14 cellular contexts compared by ENCODE assay signal in the genomic region with DNA sequence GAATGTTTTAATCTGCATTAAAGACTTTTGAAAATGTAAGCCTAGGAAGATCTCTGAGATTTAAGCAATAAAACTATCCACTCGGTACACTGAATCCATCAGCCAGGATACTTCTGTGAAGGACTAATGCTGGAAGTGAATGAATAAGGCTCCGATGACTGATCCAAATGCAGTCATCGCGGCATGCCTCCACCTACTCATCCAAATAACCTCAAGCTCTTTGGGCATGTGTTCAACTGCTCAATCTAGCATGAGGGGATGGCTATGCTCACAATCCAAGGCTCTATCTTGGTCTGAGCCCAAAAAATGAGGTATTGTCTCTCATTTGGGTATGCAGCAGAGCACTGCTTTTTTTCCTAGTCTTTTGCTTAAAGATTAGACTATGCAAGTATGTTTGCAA. TPM values are rescaled to one million over a fixed set of nuclear protein-coding genes. Genes with fewer than 3 reads are reported as not detected.
DNase-seq lines count a peak whose midpoint lies in the region; ATAC-seq and TF ChIP-seq lines count a peak whose summit lies in the region.
"Had no signal": no experiment of that assay in that cellular context is flagged by ENCODE, and none has a peak within 500 bp of the region (broad histone marks: within the 10 kb centered on the region; RNA-seq: fewer than 3 reads in every experiment).

No MANE protein-coding gene starts in this region.

- peaks cover 7 to 23% (median 23%) of the 10 kb centered on the region in 3 donors for H3K4me1 ChIP-seq in skeletal muscle tissue (ENCODE audit: control insufficient read depth in 3 of 3, insufficient read depth in 3 of 3, low read length in 3 of 3)

- no peak overlapping the region for H3K4me3 Mint-ChIP-seq in activated CD8-positive, alpha-beta T cell treated with anti-CD3 and anti-CD28 coated beads for 36 hours
- H3K4me3 Mint-ChIP-seq in activated CD8-positive, alpha-beta T cell treated with anti-CD3 and anti-CD28 coated beads, Interleukin-2, amount 10 ng/mL, durations not matched to agents 7 days and 5 days, result no peak overlapping the region
- H3K4me3 Mint-ChIP-seq: activated T-cell treated with anti-CD3 and anti-CD28 coated beads, Interleukin-2, amount 50 U/mL, for 72 hours; dendritic cell treated with granulocyte-macrophage colony-stimulating factor and Interleukin-4, amounts not matched to agents 40 ng/mL and 50 ng/mL, for 4 days; WTC11 had no signal

- H3K9ac ChIP-seq in skeletal muscle tissue (ENCODE audit: low read depth in 1 of 3, low read length in 3 of 3), result no peak overlapping the region

- POLR2A ChIA-PET in activated CD8-positive, alpha-beta T cell treated with anti-CD3 and anti-CD28 coated beads for 36 hours (lab: Charles Lee), result interaction anchor here (2.0 kb wide), 1 partner anchor 18 kb away, joined by 5 read pairs; no protein-coding TSS in a partner anchor
- POLR2A ChIA-PET in activated CD8-positive, alpha-beta T cell treated with anti-CD3 and anti-CD28 coated beads, Interleukin-2, amount 10 ng/mL, durations not matched to agents 7 days and 5 days (lab: Charles Lee), result no interaction called here

- H3K4me3 ChIP-seq in skeletal muscle tissue (ENCODE audit: low read length in 3 of 3), result peak overlapping the region in 1 of 3 donors; percentile 10
- H3K4me3 ChIP-seq: spleen had no signal

- peaks cover 48% of the 10 kb centered on the region for H3K4me1 Mint-ChIP-seq in activated CD8-positive, alpha-beta T cell treated with anti-CD3 and anti-CD28 coated beads for 36 hours (ENCODE audit: low read depth)
- peaks cover 7% of the 10 kb centered on the region for H3K4me1 Mint-ChIP-seq in activated CD8-positive, alpha-beta T cell treated with anti-CD3 and anti-CD28 coated beads, Interleukin-2, amount 10 ng/mL, durations not matched to agents 7 days and 5 days (ENCODE audit: low read depth)

- ATAC-seq in activated CD8-positive, alpha-beta T cell treated with anti-CD3 and anti-CD28 coated beads for 36 hours, result no peak
- no peak for ATAC-seq in activated CD8-positive, alpha-beta T cell treated with anti-CD3 and anti-CD28 coated beads, Interleukin-2, amount 10 ng/mL, durations not matched to agents 7 days and 5 days
- ATAC-seq: WTC11 had no signal

- CTCF ChIA-PET in activated CD8-positive, alpha-beta T cell treated with anti-CD3 and anti-CD28 coated beads for 36 hours (lab: Charles Lee), result interaction anchor here (1.3 kb wide), 1 partner anchor 18 kb away, joined by 4 read pairs; no protein-coding TSS in a partner anchor
- CTCF ChIA-PET in activated CD8-positive, alpha-beta T cell treated with anti-CD3 and anti-CD28 coated beads, Interleukin-2, amount 10 ng/mL, durations not matched to agents 7 days and 5 days (lab: Charles Lee), result interaction anchor here (1.5 kb wide), 1 partner anchor 18 kb away, joined by 4 read pairs; no protein-coding TSS in a partner anchor

- no peaks in the 10 kb centered on the region for H3K27me3 ChIP-seq in skeletal muscle tissue (ENCODE audit: control insufficient read depth in 3 of 3, insufficient read depth in 3 of 3, low read length in 3 of 3)
- H3K27me3 ChIP-seq: spleen had no signal

- H3K27me3 Mint-ChIP-seq in activated CD8-positive, alpha-beta T cell treated with anti-CD3 and anti-CD28 coated beads for 36 hours, result no peaks in the 10 kb centered on the region
- H3K27me3 Mint-ChIP-seq in activated CD8-positive, alpha-beta T cell treated with anti-CD3 and anti-CD28 coated beads, Interleukin-2, amount 10 ng/mL, durations not matched to agents 7 days and 5 days (ENCODE audit: low read depth), result no peaks in the 10 kb centered on the region
- H3K27me3 Mint-ChIP-seq: dendritic cell treated with granulocyte-macrophage colony-stimulating factor and Interleukin-4, amounts not matched to agents 40 ng/mL and 50 ng/mL, for 4 days had no signal

- intact Hi-C loops in activated CD8-positive, alpha-beta T cell treated with anti-CD3 and anti-CD28 coated beads for 36 hours (cut with micrococcal nuclease), result no loop called here

- H3K36me3 ChIP-seq in skeletal muscle tissue (ENCODE audit: control insufficient read depth in 3 of 3, insufficient read depth in 3 of 3, low read length in 3 of 3), result no peaks in the 10 kb centered on the region
- H3K36me3 ChIP-seq: spleen had no signal

- H3K9me3 ChIP-seq in skeletal muscle tissue (ENCODE audit: control insufficient read depth in 3 of 3, low read length in 3 of 3), result no peaks in the 10 kb centered on the region
- H3K9me3 ChIP-seq: spleen had no signal

- H3K9me3 Mint-ChIP-seq in activated CD8-positive, alpha-beta T cell treated with anti-CD3 and anti-CD28 coated beads for 36 hours, result peaks cover 3% of the 10 kb centered on the region
- H3K9me3 Mint-ChIP-seq in activated CD8-positive, alpha-beta T cell treated with anti-CD3 and anti-CD28 coated beads, Interleukin-2, amount 10 ng/mL, durations not matched to agents 7 days and 5 days (ENCODE audit: insufficient read depth), result peaks cover 4% of the 10 kb centered on the region
- H3K9me3 Mint-ChIP-seq: activated T-cell treated with anti-CD3 and anti-CD28 coated beads, Interleukin-2, amount 50 U/mL, for 72 hours; dendritic cell treated with granulocyte-macrophage colony-stimulating factor and Interleukin-4, amounts not matched to agents 40 ng/mL and 50 ng/mL, for 4 days; WTC11 had no signal

- peak overlapping the region; percentile 67 for H3K27ac Mint-ChIP-seq in activated CD8-positive, alpha-beta T cell treated with anti-CD3 and anti-CD28 coated beads for 36 hours
- no peak overlapping the region for H3K27ac Mint-ChIP-seq in activated CD8-positive, alpha-beta T cell treated with anti-CD3 and anti-CD28 coated beads, Interleukin-2, amount 10 ng/mL, durations not matched to agents 7 days and 5 days
- H3K27ac Mint-ChIP-seq: activated T-cell treated with anti-CD3 and anti-CD28 coated beads, Interleukin-2, amount 50 U/mL, for 72 hours; dendritic cell treated with granulocyte-macrophage colony-stimulating factor and Interleukin-4, amounts not matched to agents 40 ng/mL and 50 ng/mL, for 4 days; WTC11 had no signal

- no peak for DNase-seq in activated CD8-positive, alpha-beta T cell treated with anti-CD3 and anti-CD28 coated beads for 36 hours
- DNase-seq in activated CD8-positive, alpha-beta T cell treated with anti-CD3 and anti-CD28 coated beads, Interleukin-2, amount 10 ng/mL, durations not matched to agents 7 days and 5 days, result no peak
- DNase-seq in RPMI7951 (ENCODE audit: low read depth) (peak; percentile 94), fibroblast of gingiva (ENCODE audit: low read depth) (peak; percentile 45), activated gamma-delta T cell (lab: John Stamatoyannopoulos, UW) (no peak), NCI-H1436 treated with DMSO at 0.1 percent for 48 hours (lab: John Stamatoyannopoulos, UW) (no peak)
- DNase-seq in activated effector memory CD4-positive, alpha-beta T cell treated with anti-CD3 and anti-CD28 coated beads, Interleukin-2, amount 50 U/mL, for 16 hours, result no peak
- DNase-seq: activated T-cell treated with anti-CD3 and anti-CD28 coated beads, Interleukin-2, amount 50 U/mL, for 72 hours; KBM-7; spleen had no signal

- H3K27ac ChIP-seq in skeletal muscle tissue (ENCODE audit: low read depth, low read length), result peak overlapping the region; percentile 72
- H3K27ac ChIP-seq: 22Rv1, spleen had no signal

- peaks cover 4% of the 10 kb centered on the region for H3K36me3 Mint-ChIP-seq in activated CD8-positive, alpha-beta T cell treated with anti-CD3 and anti-CD28 coated beads for 36 hours (ENCODE audit: low read depth)
- no peaks in the 10 kb centered on the region for H3K36me3 Mint-ChIP-seq in activated CD8-positive, alpha-beta T cell treated with anti-CD3 and anti-CD28 coated beads, Interleukin-2, amount 10 ng/mL, durations not matched to agents 7 days and 5 days (ENCODE audit: low read depth)
- H3K36me3 Mint-ChIP-seq: WTC11 had no signal

- TF ChIP-seq CTCF in activated CD8-positive, alpha-beta T cell treated with anti-CD3 and anti-CD28 coated beads for 36 hours (IDR thresholded peaks at IDR 0.05), result no peak

RNA-seq across cellular contexts. Expression of gene MARCHF3, which starts 19.2 kb away (rescaled TPM):
- total RNA-seq in activated CD8-positive, alpha-beta T cell treated with anti-CD3 and anti-CD28 coated beads for 36 hours, result 1 to 10 TPM; 6.1 TPM
- 1 to 10 TPM; 2.0 to 2.4 TPM for total RNA-seq in activated CD8-positive, alpha-beta T cell treated with anti-CD3 and anti-CD28 coated beads, Interleukin-2, amount 10 ng/mL, durations not matched to agents 7 days and 5 days
- 7.8 and 11.5 TPM in 2 replicates for total RNA-seq in RPMI7951 (2014; rRNA removed; shearing (Covaris generic))
- 18.8 TPM for total RNA-seq in skeletal muscle tissue

Comparison
In these comparisons a context has a peak if more than half of its experiments do, and no peak if none do; other contexts are left out.
1. DNase-seq: peak in RPMI7951 (single experiment) and fibroblast of gingiva (single experiment); none in activated CD8-positive, alpha-beta T cell treated with anti-CD3 and anti-CD28 coated beads for 36 hours (single experiment), activated CD8-positive, alpha-beta T cell treated with anti-CD3 and anti-CD28 coated beads, Interleukin-2, amount 10 ng/mL, durations not matched to agents 7 days and 5 days (single experiment), activated gamma-delta T cell (single experiment), activated effector memory CD4-positive, alpha-beta T cell treated with anti-CD3 and anti-CD28 coated beads, Interleukin-2, amount 50 U/mL, for 16 hours (single experiment) and NCI-H1436 treated with DMSO at 0.1 percent for 48 hours (single experiment).